Comparison of ENCODE assay signal across 36 cellular contexts in the genomic region with DNA sequence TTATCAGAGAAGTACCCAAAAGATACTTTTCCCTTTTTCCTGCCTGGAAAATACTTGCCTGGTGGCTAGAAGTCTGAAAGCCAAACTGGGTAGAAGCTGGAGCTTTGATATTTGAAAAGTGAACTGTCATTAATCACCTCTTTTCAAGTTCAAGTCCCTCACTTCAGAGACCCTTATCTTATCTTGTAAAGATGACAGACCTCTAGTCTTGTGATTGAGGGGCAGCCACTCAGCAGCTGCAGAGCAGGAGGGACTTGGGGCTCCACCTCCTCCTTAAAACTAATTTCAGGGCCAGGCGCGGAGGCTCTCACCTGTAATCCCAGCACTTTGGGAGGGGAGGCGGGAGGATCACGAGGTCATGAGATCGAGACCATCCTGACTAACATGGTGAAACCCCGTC.
"Had no signal": no experiment of that assay in that cellular context is flagged by ENCODE, and none has a peak within 500 bp of the region (broad histone marks: within the 10 kb centered on the region; RNA-seq: fewer than 3 reads in every experiment).

No MANE protein-coding gene starts in this region.

- H3K27me3 Mint-ChIP-seq: activated CD8-positive, alpha-beta T cell treated with anti-CD3 and anti-CD28 coated beads for 36 hours; central memory CD8-positive, alpha-beta T cell had no signal

- H3K79me2 ChIP-seq: hepatocyte had no signal

- H3K4me3 ChIP-seq: adrenal gland, esophagus squamous epithelium, gastroesophageal sphincter, heart right ventricle, hepatocyte had no signal

- H3K4me2 ChIP-seq: hepatocyte had no signal

- FAIRE-seq: colon, endometrium, endothelial cell of umbilical vein had no signal

- H3K27ac ChIP-seq: adrenal gland, epithelial cell of prostate, esophagus squamous epithelium, gastroesophageal sphincter, heart right ventricle, hepatocyte, WERI-Rb-1 had no signal

- H3K4me1 ChIP-seq: adrenal gland, esophagus squamous epithelium, heart right ventricle had no signal

- H3K36me3 Mint-ChIP-seq: activated naive CD4-positive, alpha-beta T cell treated with anti-CD3 and anti-CD28 coated beads, Interleukin-2, amount 50 U/mL, for 24 hours; activated naive CD8-positive, alpha-beta T cell treated with anti-CD3 and anti-CD28 coated beads for 36 hours; brain had no signal

- H2AFZ ChIP-seq: hepatocyte had no signal

- H3K9me3 Mint-ChIP-seq: activated B cell treated with CpG ODN at 0.5 μM for 24 hours; activated CD8-positive, alpha-beta T cell treated with anti-CD3 and anti-CD28 coated beads for 36 hours; activated naive CD4-positive, alpha-beta T cell treated with anti-CD3 and anti-CD28 coated beads, Interleukin-2, amount 50 U/mL, for 24 hours; activated naive CD8-positive, alpha-beta T cell treated with anti-CD3 and anti-CD28 coated beads for 36 hours; activated T-cell treated with anti-CD3 and anti-CD28 coated beads, Interleukin-2, amount 50 U/mL, for 4 hours; central memory CD8-positive, alpha-beta T cell; effector memory CD8-positive, alpha-beta T cell had no signal

- H3K27me3 ChIP-seq: adrenal gland, gastroesophageal sphincter, hepatocyte had no signal

- H3K9me3 ChIP-seq: adrenal gland, gastroesophageal sphincter had no signal

- H3K4me1 Mint-ChIP-seq: activated naive CD4-positive, alpha-beta T cell treated with anti-CD3 and anti-CD28 coated beads, Interleukin-2, amount 50 U/mL, for 24 hours; activated naive CD8-positive, alpha-beta T cell treated with anti-CD3 and anti-CD28 coated beads for 36 hours; brain had no signal

- H3K4me3 Mint-ChIP-seq: activated B cell treated with CpG ODN at 0.5 μM for 24 hours; activated CD8-positive, alpha-beta T cell treated with anti-CD3 and anti-CD28 coated beads for 36 hours; activated naive CD4-positive, alpha-beta T cell treated with anti-CD3 and anti-CD28 coated beads for 36 hours; activated naive CD4-positive, alpha-beta T cell treated with anti-CD3 and anti-CD28 coated beads, Interleukin-2, amount 50 U/mL, for 24 hours; activated naive CD8-positive, alpha-beta T cell treated with anti-CD3 and anti-CD28 coated beads for 36 hours; activated naive CD8-positive, alpha-beta T cell treated with anti-CD3 and anti-CD28 coated beads, Interleukin-2, amount 50 U/mL, for 24 hours; activated T-cell treated with anti-CD3 and anti-CD28 coated beads, Interleukin-2, amount 50 U/mL, for 4 hours; brain; central memory CD8-positive, alpha-beta T cell; effector memory CD8-positive, alpha-beta T cell; T-helper 17 cell; T-helper 2 cell treated with Interferon-gamma antibody and Interleukin-4, amounts not matched to agents 5 μg/mL and 100 μg/mL, for 36 hours had no signal

- DNase-seq: activated B cell treated with CpG ODN at 0.5 μM for 24 hours; activated CD4-positive, alpha-beta T cell treated with anti-CD3 and anti-CD28 coated beads for 48 hours; activated CD4-positive, alpha-beta T cell treated with anti-CD3 and anti-CD28 coated beads, Interleukin-2, amount 50 U/mL, for 1 hour; activated CD4-positive, alpha-beta T cell treated with anti-CD3 and anti-CD28 coated beads, Interleukin-2, amount 50 U/mL, for 48 hours; activated CD8-positive, alpha-beta memory T cell treated with anti-CD3 and anti-CD28 coated beads for 24 hours; activated CD8-positive, alpha-beta T cell treated with anti-CD3 and anti-CD28 coated beads for 36 hours; activated effector memory CD4-positive, alpha-beta T cell treated with anti-CD3 and anti-CD28 coated beads, Interleukin-2, amount 50 U/mL, for 16 hours; activated naive CD4-positive, alpha-beta T cell treated with anti-CD3 and anti-CD28 coated beads for 36 hours; activated naive CD8-positive, alpha-beta T cell treated with anti-CD3 and anti-CD28 coated beads for 36 hours; activated naive CD8-positive, alpha-beta T cell treated with anti-CD3 and anti-CD28 coated beads, Interleukin-2, amount 50 U/mL, for 24 hours; activated T-cell treated with anti-CD3 and anti-CD28 coated beads, Interleukin-2, amount 50 U/mL, for 4 hours; adrenal gland; amygdala; aorta; cortex of kidney; dermis blood vessel endothelial cell; effector CD4-positive, alpha-beta T cell; effector memory CD8-positive, alpha-beta T cell; esophagus squamous epithelium; foreskin melanocyte; heart right ventricle; T-helper 17 cell; T1000; WERI-Rb-1 had no signal

- H3K36me3 ChIP-seq: adrenal gland, esophagus squamous epithelium, gastroesophageal sphincter, heart right ventricle, WERI-Rb-1 had no signal

- ATAC-seq: activated CD4-positive, CD25-positive, alpha-beta regulatory T cell treated with anti-CD3 and anti-CD28 coated beads, Interleukin-2, amount 50 U/mL, for 24 hours; activated CD8-positive, alpha-beta T cell treated with anti-CD3 and anti-CD28 coated beads for 36 hours; activated naive CD8-positive, alpha-beta T cell treated with anti-CD3 and anti-CD28 coated beads, Interleukin-2, amount 50 U/mL, for 24 hours; activated T-cell treated with anti-CD3 and anti-CD28 coated beads, Interleukin-2, amount 50 U/mL, for 4 hours; effector memory CD8-positive, alpha-beta T cell; gastroesophageal sphincter; heart right ventricle; T-helper 17 cell had no signal

- H3K27ac Mint-ChIP-seq: activated B cell treated with CpG ODN at 0.5 μM for 24 hours; activated CD8-positive, alpha-beta T cell treated with anti-CD3 and anti-CD28 coated beads for 36 hours; activated naive CD4-positive, alpha-beta T cell treated with anti-CD3 and anti-CD28 coated beads for 36 hours; activated naive CD4-positive, alpha-beta T cell treated with anti-CD3 and anti-CD28 coated beads, Interleukin-2, amount 50 U/mL, for 24 hours; activated naive CD8-positive, alpha-beta T cell treated with anti-CD3 and anti-CD28 coated beads for 36 hours; activated naive CD8-positive, alpha-beta T cell treated with anti-CD3 and anti-CD28 coated beads, Interleukin-2, amount 50 U/mL, for 24 hours; activated T-helper 2 cell treated with anti-CD3 and anti-CD28 coated beads, Interferon-gamma antibody, Interleukin-2, Interleukin-4, amounts not matched to agents 10 μg/mL and 5 μg/mL and 100 μg/mL, durations not matched to agents 14 hours and 24 hours and 36 hours; brain; effector memory CD8-positive, alpha-beta T cell; T-helper 17 cell; T-helper 2 cell treated with Interferon-gamma antibody and Interleukin-4, amounts not matched to agents 5 μg/mL and 100 μg/mL, for 36 hours had no signal
